ENCODE assay signal across 41 cellular contexts in genomic region chr16:55630774-55631173, GRCh38. TPM values are rescaled to one million over a fixed set of nuclear protein-coding genes. Genes with fewer than 3 reads are reported as not detected.
"Had no signal": no experiment of that assay in that cellular context is flagged by ENCODE, and none has a peak within 500 bp of the region (broad histone marks: within the 10 kb centered on the region; RNA-seq: fewer than 3 reads in every experiment).

No MANE protein-coding gene starts in this region.

- H3K27me3 Mint-ChIP-seq: activated naive CD4-positive, alpha-beta T cell treated with anti-CD3 and anti-CD28 coated beads, Interleukin-2, amount 10 ng/mL, durations not matched to agents 7 days and 5 days had no signal

- H3K4me3 Mint-ChIP-seq: activated naive CD4-positive, alpha-beta T cell treated with anti-CD3 and anti-CD28 coated beads for 36 hours; activated naive CD4-positive, alpha-beta T cell treated with anti-CD3 and anti-CD28 coated beads, Interleukin-2, amount 10 ng/mL, durations not matched to agents 7 days and 5 days; activated naive CD4-positive, alpha-beta T cell treated with anti-CD3 and anti-CD28 coated beads, Interleukin-2, amount 50 U/mL, for 24 hours; activated naive CD8-positive, alpha-beta T cell; activated naive CD8-positive, alpha-beta T cell treated with anti-CD3 and anti-CD28 coated beads for 36 hours; activated naive CD8-positive, alpha-beta T cell treated with anti-CD3 and anti-CD28 coated beads, Interleukin-2, amount 10 ng/mL, durations not matched to agents 7 days and 5 days; activated naive CD8-positive, alpha-beta T cell treated with anti-CD3 and anti-CD28 coated beads, Interleukin-2, amount 50 U/mL, for 24 hours; activated T-cell treated with anti-CD3 and anti-CD28 coated beads, Interleukin-2, amount 50 U/mL, for 24 hours; activated T-cell treated with anti-CD3 and anti-CD28 coated beads, Interleukin-2, amount 50 U/mL, for 4 hours; activated T-cell treated with anti-CD3 and anti-CD28 coated beads, Interleukin-2, amount 50 U/mL, for 72 hours; activated T-helper 1 cell treated with anti-CD3 and anti-CD28 coated beads, Interleukin-12 subunit alpha, Interleukin-12 subunit beta, Interleukin-2, Interleukin-4 antibody, amounts not matched to agents 30 ng/mL and 10 ng/mL and 1 ng/mL, durations not matched to agents 14 hours and 24 hours and 36 hours; activated T-helper 17 cell treated with anti-CD3 and anti-CD28 coated beads, Interleukin-2, amount 50 U/mL, for 72 hours; brain; central memory CD8-positive, alpha-beta T cell had no signal

- H3K4me1 Mint-ChIP-seq: activated naive CD4-positive, alpha-beta T cell treated with anti-CD3 and anti-CD28 coated beads, Interleukin-2, amount 10 ng/mL, durations not matched to agents 7 days and 5 days; activated naive CD4-positive, alpha-beta T cell treated with anti-CD3 and anti-CD28 coated beads, Interleukin-2, amount 50 U/mL, for 24 hours; activated naive CD8-positive, alpha-beta T cell treated with anti-CD3 and anti-CD28 coated beads for 36 hours; activated naive CD8-positive, alpha-beta T cell treated with anti-CD3 and anti-CD28 coated beads, Interleukin-2, amount 10 ng/mL, durations not matched to agents 7 days and 5 days; activated naive CD8-positive, alpha-beta T cell treated with anti-CD3 and anti-CD28 coated beads, Interleukin-2, amount 50 U/mL, for 24 hours; activated T-helper 17 cell treated with anti-CD3 and anti-CD28 coated beads, Interleukin-2, amount 50 U/mL, for 72 hours; brain; central memory CD8-positive, alpha-beta T cell had no signal

- H3K27ac ChIP-seq: adrenal gland, ascending aorta, body of pancreas, brain microvascular endothelial cell, breast epithelium, cardiac muscle cell had no signal

- H3K4me1 ChIP-seq: adrenal gland, ascending aorta, breast epithelium had no signal

- H3K27me3 ChIP-seq: adrenal gland, ascending aorta, body of pancreas, brain microvascular endothelial cell, breast epithelium had no signal

- H3K9me3 Mint-ChIP-seq: activated naive CD4-positive, alpha-beta T cell treated with anti-CD3 and anti-CD28 coated beads, Interleukin-2, amount 10 ng/mL, durations not matched to agents 7 days and 5 days; activated naive CD4-positive, alpha-beta T cell treated with anti-CD3 and anti-CD28 coated beads, Interleukin-2, amount 50 U/mL, for 24 hours; activated naive CD8-positive, alpha-beta T cell treated with anti-CD3 and anti-CD28 coated beads, Interleukin-2, amount 10 ng/mL, durations not matched to agents 7 days and 5 days; activated naive CD8-positive, alpha-beta T cell treated with anti-CD3 and anti-CD28 coated beads, Interleukin-2, amount 50 U/mL, for 24 hours; activated T-cell treated with anti-CD3 and anti-CD28 coated beads, Interleukin-2, amount 50 U/mL, for 24 hours; activated T-cell treated with anti-CD3 and anti-CD28 coated beads, Interleukin-2, amount 50 U/mL, for 4 hours; activated T-helper 1 cell treated with anti-CD3 and anti-CD28 coated beads, Interleukin-12 subunit alpha, Interleukin-12 subunit beta, Interleukin-2, Interleukin-4 antibody, amounts not matched to agents 30 ng/mL and 10 ng/mL and 1 ng/mL, durations not matched to agents 14 hours and 24 hours and 36 hours; activated T-helper 17 cell treated with anti-CD3 and anti-CD28 coated beads, Interleukin-2, amount 50 U/mL, for 72 hours; activated T-helper 2 cell treated with anti-CD3 and anti-CD28 coated beads, Interferon-gamma antibody, Interleukin-2, Interleukin-4, amounts not matched to agents 10 μg/mL and 5 μg/mL and 100 μg/mL, durations not matched to agents 14 hours and 24 hours and 36 hours; central memory CD8-positive, alpha-beta T cell had no signal

- H3K36me3 Mint-ChIP-seq: activated naive CD4-positive, alpha-beta T cell treated with anti-CD3 and anti-CD28 coated beads, Interleukin-2, amount 10 ng/mL, durations not matched to agents 7 days and 5 days; activated naive CD4-positive, alpha-beta T cell treated with anti-CD3 and anti-CD28 coated beads, Interleukin-2, amount 50 U/mL, for 24 hours; activated naive CD4-positive, alpha-beta T cell treated with anti-CD3 and anti-CD28 coated beads, Interleukin-2, amount 50 U/mL, for 72 hours; activated naive CD8-positive, alpha-beta T cell; activated naive CD8-positive, alpha-beta T cell treated with anti-CD3 and anti-CD28 coated beads for 36 hours; activated naive CD8-positive, alpha-beta T cell treated with anti-CD3 and anti-CD28 coated beads, Interleukin-2, amount 10 ng/mL, durations not matched to agents 7 days and 5 days; brain had no signal

- H3K9me3 ChIP-seq: adrenal gland, ascending aorta, body of pancreas, breast epithelium had no signal

- FAIRE-seq: astrocyte, bronchial epithelial cell had no signal

- H3K36me3 ChIP-seq: adrenal gland, ascending aorta, brain microvascular endothelial cell, breast epithelium, cardiac muscle cell had no signal

- DNase-seq: activated effector memory CD4-positive, alpha-beta T cell treated with anti-CD3 and anti-CD28 coated beads, Interleukin-2, amount 50 U/mL, for 16 hours; activated effector memory CD4-positive, alpha-beta T cell treated with Interleukin-2 at 50 U/mL for 16 hours; activated gamma-delta T cell; activated gamma-delta T cell treated with Interleukin-2 at 50 U/mL for 16 hours; activated naive CD4-positive, alpha-beta T cell; activated naive CD4-positive, alpha-beta T cell treated with anti-CD3 and anti-CD28 coated beads for 36 hours; activated naive CD4-positive, alpha-beta T cell treated with anti-CD3 and anti-CD28 coated beads, Interleukin-2, amount 10 ng/mL, durations not matched to agents 7 days and 5 days; activated naive CD4-positive, alpha-beta T cell treated with anti-CD3 and anti-CD28 coated beads, Interleukin-2, amount 50 U/mL, for 16 hours; activated naive CD4-positive, alpha-beta T cell treated with Interleukin-2 at 50 U/mL for 16 hours; activated naive CD8-positive, alpha-beta T cell treated with anti-CD3 and anti-CD28 coated beads for 36 hours; activated naive CD8-positive, alpha-beta T cell treated with anti-CD3 and anti-CD28 coated beads, Interleukin-2, amount 10 ng/mL, durations not matched to agents 7 days and 5 days; activated naive CD8-positive, alpha-beta T cell treated with anti-CD3 and anti-CD28 coated beads, Interleukin-2, amount 50 U/mL, for 24 hours; activated T-cell treated with anti-CD3 and anti-CD28 coated beads, Interleukin-2, amount 50 U/mL, for 24 hours; activated T-cell treated with anti-CD3 and anti-CD28 coated beads, Interleukin-2, amount 50 U/mL, for 4 hours; activated T-cell treated with anti-CD3 and anti-CD28 coated beads, Interleukin-2, amount 50 U/mL, for 48 hours; activated T-cell treated with anti-CD3 and anti-CD28 coated beads, Interleukin-2, amount 50 U/mL, for 72 hours; adrenal gland; amniotic stem cell; amygdala; anterior cingulate cortex; aorta; body of pancreas; brain microvascular endothelial cell; caudate nucleus; central memory CD4-positive, alpha-beta T cell; cerebellar nuclear complex had no signal

- H3K27ac Mint-ChIP-seq: activated naive CD4-positive, alpha-beta T cell treated with anti-CD3 and anti-CD28 coated beads for 36 hours; activated naive CD4-positive, alpha-beta T cell treated with anti-CD3 and anti-CD28 coated beads, Interleukin-2, amount 10 ng/mL, durations not matched to agents 7 days and 5 days; activated naive CD4-positive, alpha-beta T cell treated with anti-CD3 and anti-CD28 coated beads, Interleukin-2, amount 50 U/mL, for 24 hours; activated naive CD4-positive, alpha-beta T cell treated with anti-CD3 and anti-CD28 coated beads, Interleukin-2, amount 50 U/mL, for 72 hours; activated naive CD8-positive, alpha-beta T cell; activated naive CD8-positive, alpha-beta T cell treated with anti-CD3 and anti-CD28 coated beads for 36 hours; activated naive CD8-positive, alpha-beta T cell treated with anti-CD3 and anti-CD28 coated beads, Interleukin-2, amount 10 ng/mL, durations not matched to agents 7 days and 5 days; activated naive CD8-positive, alpha-beta T cell treated with anti-CD3 and anti-CD28 coated beads, Interleukin-2, amount 50 U/mL, for 24 hours; activated T-cell treated with anti-CD3 and anti-CD28 coated beads, Interleukin-2, amount 50 U/mL, for 24 hours; activated T-cell treated with anti-CD3 and anti-CD28 coated beads, Interleukin-2, amount 50 U/mL, for 72 hours; activated T-helper 1 cell treated with anti-CD3 and anti-CD28 coated beads, Interleukin-12 subunit alpha, Interleukin-12 subunit beta, Interleukin-2, Interleukin-4 antibody, amounts not matched to agents 30 ng/mL and 10 ng/mL and 1 ng/mL, durations not matched to agents 14 hours and 24 hours and 36 hours; activated T-helper 17 cell treated with anti-CD3 and anti-CD28 coated beads, Interleukin-2, amount 50 U/mL, for 72 hours; activated T-helper 2 cell treated with anti-CD3 and anti-CD28 coated beads, Interferon-gamma antibody, Interleukin-2, Interleukin-4, amounts not matched to agents 10 μg/mL and 5 μg/mL and 100 μg/mL, durations not matched to agents 14 hours and 24 hours and 36 hours; brain had no signal

- ATAC-seq: activated naive CD4-positive, alpha-beta T cell treated with anti-CD3 and anti-CD28 coated beads, Interleukin-2, amount 50 U/mL, for 72 hours; activated naive CD8-positive, alpha-beta T cell treated with anti-CD3 and anti-CD28 coated beads, Interleukin-2, amount 50 U/mL, for 24 hours; activated T-cell treated with anti-CD3 and anti-CD28 coated beads, Interleukin-2, amount 50 U/mL, for 4 hours; activated T-cell treated with anti-CD3 and anti-CD28 coated beads, Interleukin-2, amount 50 U/mL, for 72 hours; activated T-helper 17 cell treated with anti-CD3 and anti-CD28 coated beads, Interleukin-2, amount 50 U/mL, for 72 hours; body of pancreas had no signal

- H3K4me3 ChIP-seq: adrenal gland, ascending aorta, body of pancreas, breast epithelium, cardiac muscle cell had no signal

RNA-seq across cellular contexts. Expression of gene SLC6A2, which starts 25.0 kb away (rescaled TPM):
- total RNA-seq: activated naive CD4-positive, alpha-beta T cell treated with anti-CD3 and anti-CD28 coated beads for 36 hours; activated naive CD4-positive, alpha-beta T cell treated with anti-CD3 and anti-CD28 coated beads, Interleukin-2, amount 50 U/mL, for 72 hours; activated naive CD8-positive, alpha-beta T cell treated with anti-CD3 and anti-CD28 coated beads for 36 hours; activated naive CD8-positive, alpha-beta T cell treated with anti-CD3 and anti-CD28 coated beads, Interleukin-2, amount 10 ng/mL, durations not matched to agents 7 days and 5 days; activated T-cell treated with anti-CD3 and anti-CD28 coated beads, Interleukin-2, amount 50 U/mL, for 4 hours; activated T-cell treated with anti-CD3 and anti-CD28 coated beads, Interleukin-2, amount 50 U/mL, for 72 hours; activated T-helper 1 cell treated with anti-CD3 and anti-CD28 coated beads, Interleukin-12 subunit alpha, Interleukin-12 subunit beta, Interleukin-2, Interleukin-4 antibody, amounts not matched to agents 30 ng/mL and 10 ng/mL and 1 ng/mL, durations not matched to agents 14 hours and 24 hours and 36 hours; activated T-helper 17 cell treated with anti-CD3 and anti-CD28 coated beads, Interleukin-2, amount 50 U/mL, for 72 hours; activated T-helper 2 cell treated with anti-CD3 and anti-CD28 coated beads, Interferon-gamma antibody, Interleukin-2, Interleukin-4, amounts not matched to agents 10 μg/mL and 5 μg/mL and 100 μg/mL, durations not matched to agents 14 hours and 24 hours and 36 hours; ascending aorta; astrocyte; body of pancreas; cardiac septum; chondrocyte had no signal
